22 cellular contexts compared by ENCODE assay signal in genomic region chr22:47553436-47553835, GRCh38.
"Had no signal": no experiment of that assay in that cellular context is flagged by ENCODE, and none has a peak within 500 bp of the region (broad histone marks: within the 10 kb centered on the region; RNA-seq: fewer than 3 reads in every experiment).

No MANE protein-coding gene starts in this region.

- H3K9me3 ChIP-seq: MG63, SJCRH30 had no signal

- H3K36me3 ChIP-seq: MG63, SJCRH30 had no signal

- DNase-seq: IMR-90, Karpas-422, KG1, MG63, NCI-H1092, NCI-H1417 treated with DMSO at 0.1 percent for 48 hours, NCI-H146, NCI-H1694 treated with DMSO at 0.1 percent for 48 hours, NCI-H1930, NCI-H2081, NCI-H2107, NCI-H2227 treated with DMSO at 0.1 percent for 48 hours, NCI-H524, NCI-H526 treated with DMSO at 0.1 percent for 48 hours, NCI-H748 treated with DMSO at 0.1 percent for 48 hours, PC-3, SHP77 treated with DMSO at 0.1 percent for 48 hours, SJCRH30 had no signal

- H3K27ac ChIP-seq: RWPE1, SJCRH30 had no signal

- H3K4me1 ChIP-seq: SJCRH30 had no signal

- ATAC-seq: HepG2, Panc1, PC-3, SK-N-SH treated with all-trans-retinoic acid at 6 μM for 48 hours had no signal

- H3K4me3 ChIP-seq: MG63, SJCRH30 had no signal

- H3K27me3 ChIP-seq: MG63 had no signal
